ENCODE assay signal across 1 cellular context in the genomic region with DNA sequence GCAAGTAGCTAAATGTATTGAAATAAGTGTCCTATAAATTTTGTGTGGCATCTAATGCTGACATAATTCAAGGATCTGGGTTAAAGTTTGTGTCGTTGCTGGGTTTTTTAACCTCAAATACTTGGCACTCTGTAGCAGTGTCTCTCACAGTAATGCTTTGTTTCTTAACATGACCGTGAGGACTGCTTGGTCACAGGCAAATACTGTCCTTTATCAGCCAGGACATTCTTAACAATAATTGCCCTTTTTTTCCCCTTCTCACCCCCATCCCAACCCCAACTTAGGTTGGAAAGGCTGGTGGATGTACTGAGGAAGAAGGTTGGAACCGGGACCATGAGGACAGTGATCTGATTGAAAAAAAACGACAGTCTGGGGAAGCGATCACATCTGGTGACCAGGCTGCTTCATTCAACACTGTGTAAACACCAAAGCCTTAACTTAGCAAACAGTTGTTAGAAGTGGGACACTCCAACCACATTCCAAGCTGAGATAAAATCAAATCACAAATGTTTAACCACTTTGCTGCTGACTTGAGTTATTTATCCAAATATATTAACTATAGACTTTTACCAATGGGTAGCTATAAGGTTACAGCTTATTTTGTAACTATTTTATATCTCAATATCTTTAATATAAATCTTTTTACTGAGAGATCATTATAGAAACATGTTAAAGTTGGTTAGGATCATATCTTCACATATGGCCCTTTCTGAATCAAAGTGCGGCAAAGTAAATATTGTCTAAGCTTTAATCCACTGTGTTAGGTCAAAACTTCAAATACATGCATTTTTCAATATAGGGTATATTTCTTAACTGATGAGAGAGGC.
A peak's percentile ranks its signal among the peaks of the same experiment; 100 is the strongest.
TF ChIP-seq lines count a peak whose summit lies in the region.

No MANE protein-coding gene starts in this region.

TF ChIP-seq in HepG2, 621 proteins besides CTCF, POLR2A, EP300 and RAD21 (continued from another document and continues in another):
- TF ChIP-seq ZNF407 (CRISPR knock-in tag; IDR thresholded peaks at IDR 0.05; ENCODE audit: not compliant biosample characterization) (no peak), ZBTB2 (CRISPR knock-in tag; IDR thresholded peaks at IDR 0.05; ENCODE audit: low read depth) (peak; percentile 13; the same call in 1 of the 2 replicates), ZNF337 (CRISPR knock-in tag; IDR thresholded peaks at IDR 0.05; ENCODE audit: borderline replicate concordance, low read depth) (peak; percentile 88; the same call in 1 of the 2 replicates), NFKBIZ (CRISPR knock-in tag; IDR thresholded peaks at IDR 0.05) (peak; percentile 88; the same call in 1 of the 2 replicates), AHDC1 (CRISPR knock-in tag; IDR thresholded peaks at IDR 0.05; ENCODE audit: borderline replicate concordance) (peak; percentile 99), TP53 (CRISPR knock-in tag; conservative IDR thresholded peaks at IDR 0.05) (peak; percentile 94; the same call in 1 of the 2 replicates), ZSCAN22 (CRISPR knock-in tag; IDR thresholded peaks at IDR 0.05) (no peak), TOE1 (CRISPR knock-in tag; IDR thresholded peaks at IDR 0.05) (peak; percentile 78; the same call in 1 of the 2 replicates), SALL2 (CRISPR knock-in tag; IDR thresholded peaks at IDR 0.05) (no peak; the same call in 1 of the 2 replicates), ATF7 (IDR thresholded peaks at IDR 0.05) (no peak), ATF7 (CRISPR knock-in tag; IDR thresholded peaks at IDR 0.05) (no peak; the same call in 1 of the 2 replicates), ZNF652 (CRISPR knock-in tag; IDR thresholded peaks at IDR 0.05; ENCODE audit: borderline replicate concordance, low read depth) (peak; percentile 99), NFIB (CRISPR knock-in tag; IDR thresholded peaks at IDR 0.05; ENCODE audit: borderline replicate concordance) (no peak), ZNF660 (CRISPR knock-in tag; IDR thresholded peaks at IDR 0.05; ENCODE audit: borderline replicate concordance, low read depth) (no peak), SNAPC5 (CRISPR knock-in tag; IDR thresholded peaks at IDR 0.05; ENCODE audit: borderline replicate concordance) (peak; percentile 94), ZNF761 (CRISPR knock-in tag; conservative IDR thresholded peaks at IDR 0.05) (no peak; the same call in 1 of the 2 replicates)
- TF ChIP-seq, protein P1, sequence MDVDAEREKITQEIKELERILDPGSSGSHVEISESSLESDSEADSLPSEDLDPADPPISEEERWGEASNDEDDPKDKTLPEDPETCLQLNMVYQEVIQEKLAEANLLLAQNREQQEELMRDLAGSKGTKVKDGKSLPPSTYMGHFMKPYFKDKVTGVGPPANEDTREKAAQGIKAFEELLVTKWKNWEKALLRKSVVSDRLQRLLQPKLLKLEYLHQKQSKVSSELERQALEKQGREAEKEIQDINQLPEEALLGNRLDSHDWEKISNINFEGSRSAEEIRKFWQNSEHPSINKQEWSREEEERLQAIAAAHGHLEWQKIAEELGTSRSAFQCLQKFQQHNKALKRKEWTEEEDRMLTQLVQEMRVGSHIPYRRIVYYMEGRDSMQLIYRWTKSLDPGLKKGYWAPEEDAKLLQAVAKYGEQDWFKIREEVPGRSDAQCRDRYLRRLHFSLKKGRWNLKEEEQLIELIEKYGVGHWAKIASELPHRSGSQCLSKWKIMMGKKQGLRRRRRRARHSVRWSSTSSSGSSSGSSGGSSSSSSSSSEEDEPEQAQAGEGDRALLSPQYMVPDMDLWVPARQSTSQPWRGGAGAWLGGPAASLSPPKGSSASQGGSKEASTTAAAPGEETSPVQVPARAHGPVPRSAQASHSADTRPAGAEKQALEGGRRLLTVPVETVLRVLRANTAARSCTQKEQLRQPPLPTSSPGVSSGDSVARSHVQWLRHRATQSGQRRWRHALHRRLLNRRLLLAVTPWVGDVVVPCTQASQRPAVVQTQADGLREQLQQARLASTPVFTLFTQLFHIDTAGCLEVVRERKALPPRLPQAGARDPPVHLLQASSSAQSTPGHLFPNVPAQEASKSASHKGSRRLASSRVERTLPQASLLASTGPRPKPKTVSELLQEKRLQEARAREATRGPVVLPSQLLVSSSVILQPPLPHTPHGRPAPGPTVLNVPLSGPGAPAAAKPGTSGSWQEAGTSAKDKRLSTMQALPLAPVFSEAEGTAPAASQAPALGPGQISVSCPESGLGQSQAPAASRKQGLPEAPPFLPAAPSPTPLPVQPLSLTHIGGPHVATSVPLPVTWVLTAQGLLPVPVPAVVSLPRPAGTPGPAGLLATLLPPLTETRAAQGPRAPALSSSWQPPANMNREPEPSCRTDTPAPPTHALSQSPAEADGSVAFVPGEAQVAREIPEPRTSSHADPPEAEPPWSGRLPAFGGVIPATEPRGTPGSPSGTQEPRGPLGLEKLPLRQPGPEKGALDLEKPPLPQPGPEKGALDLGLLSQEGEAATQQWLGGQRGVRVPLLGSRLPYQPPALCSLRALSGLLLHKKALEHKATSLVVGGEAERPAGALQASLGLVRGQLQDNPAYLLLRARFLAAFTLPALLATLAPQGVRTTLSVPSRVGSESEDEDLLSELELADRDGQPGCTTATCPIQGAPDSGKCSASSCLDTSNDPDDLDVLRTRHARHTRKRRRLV (CRISPR knock-in tag; IDR thresholded peaks at IDR 0.05) = 0 out of 2 replicates have a peak, but pooled peaks have one; percentile 55
- TF ChIP-seq, protein P2, sequence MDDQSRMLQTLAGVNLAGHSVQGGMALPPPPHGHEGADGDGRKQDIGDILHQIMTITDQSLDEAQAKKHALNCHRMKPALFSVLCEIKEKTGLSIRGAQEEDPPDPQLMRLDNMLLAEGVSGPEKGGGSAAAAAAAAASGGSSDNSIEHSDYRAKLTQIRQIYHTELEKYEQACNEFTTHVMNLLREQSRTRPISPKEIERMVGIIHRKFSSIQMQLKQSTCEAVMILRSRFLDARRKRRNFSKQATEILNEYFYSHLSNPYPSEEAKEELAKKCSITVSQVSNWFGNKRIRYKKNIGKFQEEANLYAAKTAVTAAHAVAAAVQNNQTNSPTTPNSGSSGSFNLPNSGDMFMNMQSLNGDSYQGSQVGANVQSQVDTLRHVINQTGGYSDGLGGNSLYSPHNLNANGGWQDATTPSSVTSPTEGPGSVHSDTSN (CRISPR knock-in tag; IDR thresholded peaks at IDR 0.05; ENCODE audit: borderline replicate concordance) = 0 out of 2 replicates have a peak, but pooled peaks have one; percentile 51
- TF ChIP-seq, protein P3, sequence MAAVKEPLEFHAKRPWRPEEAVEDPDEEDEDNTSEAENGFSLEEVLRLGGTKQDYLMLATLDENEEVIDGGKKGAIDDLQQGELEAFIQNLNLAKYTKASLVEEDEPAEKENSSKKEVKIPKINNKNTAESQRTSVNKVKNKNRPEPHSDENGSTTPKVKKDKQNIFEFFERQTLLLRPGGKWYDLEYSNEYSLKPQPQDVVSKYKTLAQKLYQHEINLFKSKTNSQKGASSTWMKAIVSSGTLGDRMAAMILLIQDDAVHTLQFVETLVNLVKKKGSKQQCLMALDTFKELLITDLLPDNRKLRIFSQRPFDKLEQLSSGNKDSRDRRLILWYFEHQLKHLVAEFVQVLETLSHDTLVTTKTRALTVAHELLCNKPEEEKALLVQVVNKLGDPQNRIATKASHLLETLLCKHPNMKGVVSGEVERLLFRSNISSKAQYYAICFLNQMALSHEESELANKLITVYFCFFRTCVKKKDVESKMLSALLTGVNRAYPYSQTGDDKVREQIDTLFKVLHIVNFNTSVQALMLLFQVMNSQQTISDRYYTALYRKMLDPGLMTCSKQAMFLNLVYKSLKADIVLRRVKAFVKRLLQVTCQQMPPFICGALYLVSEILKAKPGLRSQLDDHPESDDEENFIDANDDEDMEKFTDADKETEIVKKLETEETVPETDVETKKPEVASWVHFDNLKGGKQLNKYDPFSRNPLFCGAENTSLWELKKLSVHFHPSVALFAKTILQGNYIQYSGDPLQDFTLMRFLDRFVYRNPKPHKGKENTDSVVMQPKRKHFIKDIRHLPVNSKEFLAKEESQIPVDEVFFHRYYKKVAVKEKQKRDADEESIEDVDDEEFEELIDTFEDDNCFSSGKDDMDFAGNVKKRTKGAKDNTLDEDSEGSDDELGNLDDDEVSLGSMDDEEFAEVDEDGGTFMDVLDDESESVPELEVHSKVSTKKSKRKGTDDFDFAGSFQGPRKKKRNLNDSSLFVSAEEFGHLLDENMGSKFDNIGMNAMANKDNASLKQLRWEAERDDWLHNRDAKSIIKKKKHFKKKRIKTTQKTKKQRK (IDR thresholded peaks at IDR 0.05; ENCODE audit: low read length) = no peak
